ENCODE assay signal across 11 cellular contexts in genomic region chr15:101168898-101169297, GRCh38.
DNase-seq lines count a peak whose midpoint lies in the region; ATAC-seq, FAIRE-seq and TF ChIP-seq lines count a peak whose summit lies in the region.
"Had no signal": no experiment of that assay in that cellular context is flagged by ENCODE, and none has a peak within 500 bp of the region (broad histone marks: within the 10 kb centered on the region; RNA-seq: fewer than 3 reads in every experiment).

No MANE protein-coding gene starts in this region.

- no peaks in the 10 kb centered on the region for H3K9me3 ChIP-seq in hepatocyte (ENCODE audit: low read depth)

- peaks cover 6% of the 10 kb centered on the region for H3K36me3 Mint-ChIP-seq in activated CD4-positive, alpha-beta T cell treated with anti-CD3 and anti-CD28 coated beads for 36 hours (ENCODE audit: low read depth)
- H3K36me3 Mint-ChIP-seq in WTC11: peaks cover 38% of the 10 kb centered on the region

- peaks cover 23% of the 10 kb centered on the region for H3K9me3 Mint-ChIP-seq in activated CD4-positive, alpha-beta T cell treated with anti-CD3 and anti-CD28 coated beads for 36 hours (ENCODE audit: low read depth)
- H3K9me3 Mint-ChIP-seq in WTC11: peaks cover 36% of the 10 kb centered on the region
- H3K9me3 Mint-ChIP-seq in stimulated activated naive CD8-positive, alpha-beta T cell treated with anti-CD3 and anti-CD28 coated beads, Interleukin-15, amount 100 ng/mL, for 72 hours: peaks cover 17 to 36% of the 10 kb centered on the region in 2 donors

- H2AFZ ChIP-seq in hepatocyte: no peak overlapping the region
- H2AFZ ChIP-seq: PC-9 had no signal

- no peak overlapping the region for H3K4me3 Mint-ChIP-seq in activated CD4-positive, alpha-beta T cell treated with anti-CD3 and anti-CD28 coated beads for 36 hours
- no peak overlapping the region for H3K4me3 Mint-ChIP-seq in WTC11
- H3K4me3 Mint-ChIP-seq in stimulated activated naive CD8-positive, alpha-beta T cell treated with anti-CD3 and anti-CD28 coated beads, Interleukin-15, amount 100 ng/mL, for 72 hours: peak overlapping the region; percentile 1 to 48

- H3K4me1 ChIP-seq in hepatocyte (ENCODE audit: insufficient read depth): peaks cover 10% of the 10 kb centered on the region

- TF ChIP-seq CTCF in WTC11 (IDR thresholded peaks at IDR 0.05) (no peak), hepatocyte (IDR thresholded peaks at IDR 0.05; ENCODE audit: poor library complexity) (no peak)

- H3K4me1 Mint-ChIP-seq in activated CD4-positive, alpha-beta T cell treated with anti-CD3 and anti-CD28 coated beads for 36 hours: peaks cover 22% of the 10 kb centered on the region
- H3K4me1 Mint-ChIP-seq in WTC11: peaks cover 24% of the 10 kb centered on the region
- peaks cover 44% of the 10 kb centered on the region for H3K4me1 Mint-ChIP-seq in stimulated activated naive CD8-positive, alpha-beta T cell treated with anti-CD3 and anti-CD28 coated beads, Interleukin-15, amount 100 ng/mL, for 72 hours

- peak; percentile 2 for DNase-seq in activated CD4-positive, alpha-beta T cell treated with anti-CD3 and anti-CD28 coated beads for 36 hours
- DNase-seq in activated CD4-positive, alpha-beta T cell treated with anti-CD3 and anti-CD28 coated beads, Interleukin-2, amount 50 U/mL, for 48 hours: no peak
- DNase-seq in WTC11 (ENCODE audit: low spot score) (no peak), hepatocyte (ENCODE audit: low spot score) (no peak), GM19239 (ENCODE audit: insufficient read length, low spot score) (no peak)
- DNase-seq in stimulated activated naive CD8-positive, alpha-beta T cell treated with anti-CD3 and anti-CD28 coated beads, Interleukin-15, amount 100 ng/mL, for 72 hours: no peak
- DNase-seq: NCI-H1930 had no signal

- no peaks in the 10 kb centered on the region for H3K36me3 ChIP-seq in hepatocyte (replicated peaks; ENCODE audit: insufficient read depth, low read depth)

- CTCF ChIA-PET in activated CD4-positive, alpha-beta T cell treated with anti-CD3 and anti-CD28 coated beads for 36 hours (lab: Charles Lee): interaction anchor here (1.0 kb wide), 1 partner anchor 46 kb away, joined by 4 read pairs; no protein-coding TSS in a partner anchor
- CTCF ChIA-PET in WTC11 (lab: Charles Lee): no interaction called here

- peak overlapping the region; percentile 93 for H3K27ac ChIP-seq in hepatocyte
- H3K27ac ChIP-seq: PC-9 had no signal

- peaks cover 2% of the 10 kb centered on the region for H3K79me2 ChIP-seq in hepatocyte

- no peak overlapping the region for H3K4me3 ChIP-seq in hepatocyte
- H3K4me3 ChIP-seq: PC-9 had no signal

- H3K4me2 ChIP-seq in hepatocyte: no peak overlapping the region

- POLR2A ChIA-PET in activated CD4-positive, alpha-beta T cell treated with anti-CD3 and anti-CD28 coated beads for 36 hours (lab: Charles Lee): no interaction called here
- POLR2A ChIA-PET in WTC11 (lab: Charles Lee): no interaction called here

- no peaks in the 10 kb centered on the region for H3K27me3 ChIP-seq in hepatocyte

- H4K20me1 ChIP-seq in hepatocyte (ENCODE audit: insufficient read depth, poor library complexity, severe bottlenecking): no peaks in the 10 kb centered on the region

- no peaks in the 10 kb centered on the region for H3K27me3 Mint-ChIP-seq in activated CD4-positive, alpha-beta T cell treated with anti-CD3 and anti-CD28 coated beads for 36 hours
- H3K27me3 Mint-ChIP-seq in WTC11 (ENCODE audit: low read depth): peaks cover 21% of the 10 kb centered on the region
- no peaks in the 10 kb centered on the region for H3K27me3 Mint-ChIP-seq in stimulated activated naive CD8-positive, alpha-beta T cell treated with anti-CD3 and anti-CD28 coated beads, Interleukin-15, amount 100 ng/mL, for 72 hours

- intact Hi-C loops in activated CD4-positive, alpha-beta T cell treated with anti-CD3 and anti-CD28 coated beads for 36 hours (cut with DNase I, micrococcal nuclease): loop anchor here in 1 of 2 experiments (1.0 to 2.0 kb wide), 2 partner anchors 30 to 42 kb away; no protein-coding TSS in a partner anchor

- H3K9me2 ChIP-seq in hepatocyte (replicated peaks; ENCODE audit: insufficient read depth): no peaks in the 10 kb centered on the region

- FAIRE-seq in GM19239 (lab: Jason Lieb, UNC): no peak
- FAIRE-seq: small intestine had no signal

- 90% methylated on average over 4 of the region's 4 CpGs for WGBS in hepatocyte (ENCODE audit: low lambda C conversion rate, missing lambda C conversion rate)

- no peak for ATAC-seq in activated CD4-positive, alpha-beta T cell treated with anti-CD3 and anti-CD28 coated beads for 36 hours
- no peak for ATAC-seq in WTC11
- no peak for ATAC-seq in stimulated activated naive CD8-positive, alpha-beta T cell treated with anti-CD3 and anti-CD28 coated beads, Interleukin-15, amount 100 ng/mL, for 72 hours
- no peak for ATAC-seq in GM21717 (IDR thresholded peaks at IDR 0.05; ENCODE audit: unreplicated experiment)
- no peak for ATAC-seq in HG02623 (IDR thresholded peaks at IDR 0.05; ENCODE audit: unreplicated experiment)

- H3K27ac Mint-ChIP-seq in activated CD4-positive, alpha-beta T cell treated with anti-CD3 and anti-CD28 coated beads for 36 hours: peak overlapping the region; percentile 26
- peak overlapping the region; percentile 4; the same call in 1 of the 2 replicates for H3K27ac Mint-ChIP-seq in WTC11
- no peak overlapping the region for H3K27ac Mint-ChIP-seq in stimulated activated naive CD8-positive, alpha-beta T cell treated with anti-CD3 and anti-CD28 coated beads, Interleukin-15, amount 100 ng/mL, for 72 hours

TF ChIP-seq in WTC11, 78 proteins besides CTCF, POLR2A, EP300 and RAD21 (continues in another document):
- TF ChIP-seq GABPB1 (CRISPR knock-in tag; IDR thresholded peaks at IDR 0.05): no peak
- TF ChIP-seq GTF2I (CRISPR knock-in tag; conservative IDR thresholded peaks at IDR 0.05): no peak
- TF ChIP-seq, protein P1, sequence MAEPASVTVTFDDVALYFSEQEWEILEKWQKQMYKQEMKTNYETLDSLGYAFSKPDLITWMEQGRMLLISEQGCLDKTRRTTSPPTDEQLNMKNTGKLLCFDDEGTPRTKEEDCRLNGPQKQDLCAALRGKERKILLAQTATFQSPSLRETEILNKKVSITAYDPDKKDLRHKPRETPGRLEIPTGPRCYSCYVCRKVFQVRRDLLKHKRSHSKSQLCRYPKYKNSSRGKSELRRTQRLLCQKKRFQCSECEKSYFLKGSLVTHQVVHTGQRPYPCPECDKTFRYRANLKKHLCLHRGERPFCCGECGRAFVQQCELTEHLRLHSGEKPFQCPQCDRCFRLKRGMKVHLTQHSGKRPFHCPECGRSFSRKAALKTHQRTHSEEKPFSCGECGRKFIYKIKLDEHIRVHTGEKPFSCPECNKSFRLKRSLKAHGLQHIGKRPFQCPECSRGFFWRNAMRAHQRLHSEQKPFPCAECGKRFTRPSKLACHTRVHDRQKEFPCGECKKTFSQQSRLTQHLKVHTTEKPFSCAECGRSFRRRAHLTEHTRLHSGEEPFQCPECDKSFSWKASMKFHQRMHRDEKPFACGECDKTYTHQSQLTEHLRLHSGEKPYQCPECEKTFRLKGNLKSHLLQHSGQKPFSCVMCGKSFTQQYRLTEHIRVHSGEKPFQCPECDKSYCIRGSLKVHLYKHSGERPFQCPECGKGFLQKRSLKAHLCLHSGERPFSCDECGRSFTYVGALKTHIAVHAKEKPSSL (CRISPR knock-in tag; conservative IDR thresholded peaks at IDR 0.05): no peak
- no peak for TF ChIP-seq SP1 (CRISPR knock-in tag; conservative IDR thresholded peaks at IDR 0.05)
- no peak for TF ChIP-seq ZNF317 (CRISPR knock-in tag; IDR thresholded peaks at IDR 0.05; ENCODE audit: borderline replicate concordance, low read depth)
- TF ChIP-seq ZNF232 (CRISPR knock-in tag; IDR thresholded peaks at IDR 0.05): no peak
- no peak for TF ChIP-seq ELF4 (CRISPR knock-in tag; IDR thresholded peaks at IDR 0.05; ENCODE audit: low read depth)
- no peak for TF ChIP-seq EMX1 (CRISPR knock-in tag; IDR thresholded peaks at IDR 0.05)
- no peak for TF ChIP-seq KAT7 (CRISPR knock-in tag; IDR thresholded peaks at IDR 0.05; ENCODE audit: borderline replicate concordance)
- TF ChIP-seq JAZF1 (CRISPR knock-in tag; IDR thresholded peaks at IDR 0.05): no peak
- no peak for TF ChIP-seq NFATC4 (CRISPR knock-in tag; IDR thresholded peaks at IDR 0.05)
- no peak for TF ChIP-seq MXD4 (CRISPR knock-in tag; IDR thresholded peaks at IDR 0.05; ENCODE audit: borderline replicate concordance)
- TF ChIP-seq AFF4 (CRISPR knock-in tag; IDR thresholded peaks at IDR 0.05; ENCODE audit: borderline replicate concordance): no peak

Comparison
In these comparisons a context has a peak if more than half of its experiments do, and no peak if none do; other contexts are left out.
1. H3K27ac Mint-ChIP-seq: peak in activated CD4-positive, alpha-beta T cell treated with anti-CD3 and anti-CD28 coated beads for 36 hours (single experiment) and WTC11 (single experiment); none in stimulated activated naive CD8-positive, alpha-beta T cell treated with anti-CD3 and anti-CD28 coated beads, Interleukin-15, amount 100 ng/mL, for 72 hours (0 of 2).
2. H3K4me3 Mint-ChIP-seq: peak in stimulated activated naive CD8-positive, alpha-beta T cell treated with anti-CD3 and anti-CD28 coated beads, Interleukin-15, amount 100 ng/mL, for 72 hours (2 of 2); none in activated CD4-positive, alpha-beta T cell treated with anti-CD3 and anti-CD28 coated beads for 36 hours (single experiment) and WTC11 (single experiment).